In the genomic region with DNA sequence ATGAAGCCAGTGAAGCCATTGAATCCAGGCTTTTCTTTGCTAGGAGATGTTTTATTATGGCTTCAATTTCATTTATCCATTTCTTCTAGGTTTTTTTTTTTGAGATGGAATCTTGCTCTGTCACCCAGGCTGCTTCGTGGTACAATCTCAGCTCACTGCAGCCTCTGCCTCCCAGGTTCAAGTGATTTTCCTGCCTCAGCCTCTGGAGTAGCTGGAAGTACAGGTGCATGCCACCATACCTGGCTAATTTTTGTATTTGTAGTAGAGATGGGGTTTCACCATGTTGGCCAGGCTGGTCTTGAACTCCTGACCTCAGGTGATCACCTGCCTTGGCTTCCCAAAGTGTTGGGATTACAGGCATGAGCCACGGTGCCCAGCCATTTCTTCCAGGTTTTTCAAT, we compare ENCODE assay signal across 3 cellular contexts.
DNase-seq lines count a peak whose midpoint lies in the region; FAIRE-seq and TF ChIP-seq lines count a peak whose summit lies in the region.
"Not testable (repeated sequence)": the region's sequence is repeated elsewhere in the genome, so short reads cannot be mapped to it uniquely, and the experiment has no call there.

No MANE protein-coding gene starts in this region.

- DNase-seq in endodermal cell, result not testable (repeated sequence)
- DNase-seq in kidney, result peak; percentile 53

- not testable (repeated sequence) for H3K4me1 ChIP-seq in HUES64 (ENCODE audit: insufficient read depth, low read length); endodermal cell (ENCODE audit: control insufficient read depth, insufficient read depth, low read length); kidney (ENCODE audit: control insufficient read depth in 1 of 2, insufficient read depth in 1 of 2, low read depth in 1 of 2, low read length in 2 of 2)

- not testable (repeated sequence) for H3K27me3 ChIP-seq in HUES64 (ENCODE audit: insufficient read depth, low read length); endodermal cell (ENCODE audit: control insufficient read depth, insufficient read depth, low read length, poor library complexity, severe bottlenecking)

- FAIRE-seq in kidney (lab: Jason Lieb, UNC), result not testable (repeated sequence)

- not testable (repeated sequence) for H3K27ac Mint-ChIP-seq in endodermal cell

- not testable (repeated sequence) for H3K4me1 Mint-ChIP-seq in endodermal cell

- H3K9me3 ChIP-seq in HUES64 (ENCODE audit: insufficient read depth, low read depth, low read length) (peaks cover 56% of the 10 kb centered on the region), endodermal cell (ENCODE audit: control insufficient read depth, low read length) (peaks cover 56% of the 10 kb centered on the region), kidney (ENCODE audit: control insufficient read depth in 1 of 2, low read length in 2 of 2) (peaks cover 11 to 35% of the 10 kb centered on the region in 2 donors)

- WGBS in HUES64, result 53% methylated on average over 1 of the region's 2 CpGs
- WGBS in endodermal cell (ENCODE audit: insufficient coverage in 1 of 2, insufficient read length in 1 of 2), 2 experiments, result 47 to 50% methylated on average over 1 of the region's 2 CpGs

- peaks cover 32% of the 10 kb centered on the region for H3K36me3 Mint-ChIP-seq in endodermal cell (ENCODE audit: low read depth)

- not testable (repeated sequence) for H3K27ac ChIP-seq in HUES64 (ENCODE audit: low read depth, low read length); endodermal cell (ENCODE audit: low read depth, low read length); kidney (ENCODE audit: low read depth in 2 of 2, low read length in 2 of 2)

- peaks cover 69% of the 10 kb centered on the region for H3K9me3 Mint-ChIP-seq in endodermal cell

- not testable (repeated sequence) for H3K36me3 ChIP-seq in HUES64 (ENCODE audit: insufficient read depth, low read length); endodermal cell (ENCODE audit: control insufficient read depth, insufficient read depth, low read length); kidney (ENCODE audit: control insufficient read depth in 1 of 2, insufficient read depth in 2 of 2, low read length in 2 of 2)

- intact Hi-C loops in kidney (cut with DNase I), result not testable (repeated sequence)

- H3K4me3 ChIP-seq in HUES64 (ENCODE audit: low read length) (0 out of 2 replicates have a peak overlapping the region, but pooled peaks have one; percentile 12), endodermal cell (ENCODE audit: low read length) (peak overlapping the region; percentile 6)
- not testable (repeated sequence) for H3K4me3 ChIP-seq in kidney (ENCODE audit: low read length in 2 of 2)

- H3K4me3 Mint-ChIP-seq in endodermal cell, result not testable (repeated sequence)

- H3K27me3 Mint-ChIP-seq in endodermal cell (ENCODE audit: insufficient read depth), result not testable (repeated sequence)

- not testable (repeated sequence) for H3K9ac ChIP-seq in HUES64 (ENCODE audit: low read depth, low read length); endodermal cell (ENCODE audit: extremely low read depth, low read length, poor library complexity, severe bottlenecking); kidney (ENCODE audit: low read length in 2 of 2)

- not testable (repeated sequence) for TF ChIP-seq CTCF in endodermal cell (conservative IDR thresholded peaks at IDR 0.05); kidney (IDR thresholded peaks at IDR 0.05; ENCODE audit: borderline replicate concordance, extremely low read depth, insufficient read depth)
